ENCODE assay signal across 15 cellular contexts in genomic region chr10:114083040-114083439, GRCh38. TPM values are rescaled to one million over a fixed set of nuclear protein-coding genes. Genes with fewer than 3 reads are reported as not detected.
DNase-seq lines count a peak whose midpoint lies in the region; ATAC-seq and TF ChIP-seq lines count a peak whose summit lies in the region.
"Had no signal": no experiment of that assay in that cellular context is flagged by ENCODE, and none has a peak within 500 bp of the region (broad histone marks: within the 10 kb centered on the region; RNA-seq: fewer than 3 reads in every experiment).

No MANE protein-coding gene starts in this region.

- WGBS in transverse colon (ENCODE audit: low coverage in 1 of 2), 2 donors = 65 to 80% methylated on average over 3 to 5 of the region's 5 CpGs

- peak; percentile 36 for DNase-seq in activated CD4-positive, alpha-beta T cell treated with anti-CD3 and anti-CD28 coated beads, Interleukin-2, amount 10 ng/mL, durations not matched to agents 7 days and 5 days
- DNase-seq in activated CD4-positive, alpha-beta T cell treated with anti-CD3 and anti-CD28 coated beads, Interleukin-2, amount 50 U/mL, for 48 hours = no peak
- peak; percentile 31 for DNase-seq in activated CD4-positive, alpha-beta memory T cell treated with anti-CD3 and anti-CD28 coated beads, Interleukin-2, amount 10 ng/mL, durations not matched to agents 7 days and 5 days
- no peak for DNase-seq in nephron progenitor cell
- DNase-seq in DMS79 (lab: John Stamatoyannopoulos, UW) = no peak
- DNase-seq in transverse colon = no peak
- DNase-seq: activated CD8-positive, alpha-beta memory T cell treated with anti-CD3 and anti-CD28 coated beads, Interleukin-2, amount 50 U/mL, for 48 hours; GDM1; NCI-H1417 treated with DMSO at 0.1 percent for 48 hours; OCI-M1 had no signal

- H3K36me3 Mint-ChIP-seq in activated CD4-positive, alpha-beta T cell treated with anti-CD3 and anti-CD28 coated beads, Interleukin-2, amount 10 ng/mL, durations not matched to agents 7 days and 5 days (ENCODE audit: low read depth) = no peaks in the 10 kb centered on the region
- H3K36me3 Mint-ChIP-seq in activated CD4-positive, alpha-beta memory T cell treated with anti-CD3 and anti-CD28 coated beads, Interleukin-2, amount 10 ng/mL, durations not matched to agents 7 days and 5 days (ENCODE audit: low read depth) = no peaks in the 10 kb centered on the region
- H3K36me3 Mint-ChIP-seq in nephron progenitor cell (ENCODE audit: low read depth) = no peaks in the 10 kb centered on the region

- H3K4me3 ChIP-seq in transverse colon = no peak overlapping the region
- H3K4me3 ChIP-seq: SK-N-MC, skin epidermis had no signal

- CTCF ChIA-PET in activated CD4-positive, alpha-beta T cell treated with anti-CD3 and anti-CD28 coated beads, Interleukin-2, amount 10 ng/mL, durations not matched to agents 7 days and 5 days (lab: Charles Lee) = interaction anchor here (1.0 kb wide), 1 partner anchor 12 kb away, joined by 4 read pairs; no protein-coding TSS in a partner anchor
- CTCF ChIA-PET in activated CD4-positive, alpha-beta memory T cell treated with anti-CD3 and anti-CD28 coated beads, Interleukin-2, amount 10 ng/mL, durations not matched to agents 7 days and 5 days (lab: Charles Lee) = interaction anchor here (0.9 kb wide), 1 partner anchor 36 kb away, joined by 3 read pairs; no protein-coding TSS in a partner anchor

- H3K27me3 ChIP-seq in transverse colon = no peaks in the 10 kb centered on the region

- TF ChIP-seq EP300 in Ishikawa (IDR thresholded peaks at IDR 0.05; ENCODE audit: borderline replicate concordance) = no peak
- no peak for TF ChIP-seq EP300 in transverse colon (IDR thresholded peaks at IDR 0.05; ENCODE audit: low read depth)

- intact Hi-C loops in transverse colon (cut with DNase I; ENCODE audit: low total_unique reads) = no loop called here

- peaks cover 21% of the 10 kb centered on the region for H3K27me3 Mint-ChIP-seq in activated CD4-positive, alpha-beta T cell treated with anti-CD3 and anti-CD28 coated beads, Interleukin-2, amount 10 ng/mL, durations not matched to agents 7 days and 5 days
- H3K27me3 Mint-ChIP-seq in activated CD4-positive, alpha-beta memory T cell treated with anti-CD3 and anti-CD28 coated beads, Interleukin-2, amount 10 ng/mL, durations not matched to agents 7 days and 5 days = peaks cover 23% of the 10 kb centered on the region
- peaks cover 18% of the 10 kb centered on the region for H3K27me3 Mint-ChIP-seq in nephron progenitor cell (ENCODE audit: low read depth, poor library complexity)

- in situ Hi-C loops in transverse colon (cut with MboI; ENCODE audit: low pct_ligation_motif_present in 1 of 4, low pct_unique_long_range_greater_than_20kb in 1 of 4, low sequenced_read_pairs in 3 of 4) = no loop called here

- no peaks in the 10 kb centered on the region for H3K9me3 Mint-ChIP-seq in activated CD4-positive, alpha-beta T cell treated with anti-CD3 and anti-CD28 coated beads, Interleukin-2, amount 10 ng/mL, durations not matched to agents 7 days and 5 days
- no peaks in the 10 kb centered on the region for H3K9me3 Mint-ChIP-seq in activated CD4-positive, alpha-beta memory T cell treated with anti-CD3 and anti-CD28 coated beads, Interleukin-2, amount 10 ng/mL, durations not matched to agents 7 days and 5 days
- no peaks in the 10 kb centered on the region for H3K9me3 Mint-ChIP-seq in nephron progenitor cell

- H3K36me3 ChIP-seq in transverse colon = no peaks in the 10 kb centered on the region

- no peak for TF ChIP-seq POLR2A in transverse colon (IDR thresholded peaks at IDR 0.05)

- no peaks in the 10 kb centered on the region for H3K9me3 ChIP-seq in transverse colon

- H3K4me1 ChIP-seq in transverse colon = no peaks in the 10 kb centered on the region
- H3K4me1 ChIP-seq: parathyroid adenoma had no signal

- no peak for ATAC-seq in HG02884 (IDR thresholded peaks at IDR 0.05; ENCODE audit: unreplicated experiment)

- no peaks in the 10 kb centered on the region for H3K4me1 Mint-ChIP-seq in activated CD4-positive, alpha-beta T cell treated with anti-CD3 and anti-CD28 coated beads, Interleukin-2, amount 10 ng/mL, durations not matched to agents 7 days and 5 days
- no peaks in the 10 kb centered on the region for H3K4me1 Mint-ChIP-seq in activated CD4-positive, alpha-beta memory T cell treated with anti-CD3 and anti-CD28 coated beads, Interleukin-2, amount 10 ng/mL, durations not matched to agents 7 days and 5 days
- H3K4me1 Mint-ChIP-seq in nephron progenitor cell = peaks cover 26% of the 10 kb centered on the region

- no peak overlapping the region for H3K4me3 Mint-ChIP-seq in activated CD4-positive, alpha-beta T cell treated with anti-CD3 and anti-CD28 coated beads, Interleukin-2, amount 10 ng/mL, durations not matched to agents 7 days and 5 days
- no peak overlapping the region for H3K4me3 Mint-ChIP-seq in activated CD4-positive, alpha-beta memory T cell treated with anti-CD3 and anti-CD28 coated beads, Interleukin-2, amount 10 ng/mL, durations not matched to agents 7 days and 5 days
- H3K4me3 Mint-ChIP-seq in nephron progenitor cell = no peak overlapping the region

- H3K27ac Mint-ChIP-seq in activated CD4-positive, alpha-beta T cell treated with anti-CD3 and anti-CD28 coated beads, Interleukin-2, amount 10 ng/mL, durations not matched to agents 7 days and 5 days = no peak overlapping the region
- no peak overlapping the region for H3K27ac Mint-ChIP-seq in activated CD4-positive, alpha-beta memory T cell treated with anti-CD3 and anti-CD28 coated beads, Interleukin-2, amount 10 ng/mL, durations not matched to agents 7 days and 5 days
- peak overlapping the region; percentile 56 for H3K27ac Mint-ChIP-seq in nephron progenitor cell

- TF ChIP-seq CTCF in nephron progenitor cell (IDR thresholded peaks at IDR 0.05) = no peak
- TF ChIP-seq CTCF in transverse colon (IDR thresholded peaks at IDR 0.05) = no peak

- no peak overlapping the region for H3K27ac ChIP-seq in transverse colon
- H3K27ac ChIP-seq: parathyroid adenoma, SK-N-MC, skin epidermis had no signal

- POLR2A ChIA-PET in activated CD4-positive, alpha-beta T cell treated with anti-CD3 and anti-CD28 coated beads, Interleukin-2, amount 10 ng/mL, durations not matched to agents 7 days and 5 days (lab: Charles Lee) = no interaction called here
- POLR2A ChIA-PET in activated CD4-positive, alpha-beta memory T cell treated with anti-CD3 and anti-CD28 coated beads, Interleukin-2, amount 10 ng/mL, durations not matched to agents 7 days and 5 days (lab: Charles Lee) = interaction anchor here (1.0 to 1.3 kb wide), 2 partner anchors 12 to 14 kb away, joined by 4 read pairs; no protein-coding TSS in a partner anchor

- no peak for TF ChIP-seq RAD21 in Ishikawa (IDR thresholded peaks at IDR 0.05; ENCODE audit: low read depth)

TF ChIP-seq in Ishikawa, 13 proteins besides CTCF, POLR2A, EP300 and RAD21:
- peak; percentile 85 for TF ChIP-seq USF1 (IDR thresholded peaks at IDR 0.05)
- TF ChIP-seq FOXM1 (IDR thresholded peaks at IDR 0.05; ENCODE audit: borderline replicate concordance, low read depth) = no peak

RNA-seq across cellular contexts. Expression of gene ADRB1, which starts 39.4 kb away (rescaled TPM):
- total RNA-seq in activated CD4-positive, alpha-beta T cell treated with anti-CD3 and anti-CD28 coated beads, Interleukin-2, amount 10 ng/mL, durations not matched to agents 7 days and 5 days = not detected
- total RNA-seq in activated CD4-positive, alpha-beta memory T cell treated with anti-CD3 and anti-CD28 coated beads, Interleukin-2, amount 10 ng/mL, durations not matched to agents 7 days and 5 days = under 1 TPM; 0.20 TPM
- total RNA-seq in transverse colon = 1 to 10 TPM in 3 of 4 donors, not detected in 1; 1.2 to 1.9 (median 1.4) TPM

Comparison
In these comparisons a context has a peak if more than half of its experiments do, and no peak if none do; other contexts are left out.
1. DNase-seq: peak in activated CD4-positive, alpha-beta T cell treated with anti-CD3 and anti-CD28 coated beads, Interleukin-2, amount 10 ng/mL, durations not matched to agents 7 days and 5 days (single experiment) and activated CD4-positive, alpha-beta memory T cell treated with anti-CD3 and anti-CD28 coated beads, Interleukin-2, amount 10 ng/mL, durations not matched to agents 7 days and 5 days (single experiment); none in activated CD4-positive, alpha-beta T cell treated with anti-CD3 and anti-CD28 coated beads, Interleukin-2, amount 50 U/mL, for 48 hours (0 of 2), nephron progenitor cell (single experiment), DMS79 (single experiment) and transverse colon (single experiment).